In genomic region chr1:223142795-223143759, GRCh38 we compare ENCODE assay signal across 8 cellular contexts. TPM values are rescaled to one million over a fixed set of nuclear protein-coding genes. Genes with fewer than 3 reads are reported as not detected.
DNase-seq lines count a peak whose midpoint lies in the region; TF ChIP-seq lines count a peak whose summit lies in the region.

Gene TLR5 (minus strand): TSS chr1:223143248. CDS start chr1:223113031, 30,217 bp downstream.

- TF ChIP-seq CTCF in GM20000 (IDR thresholded peaks at IDR 0.05; ENCODE audit: extremely low read depth, missing control alignments) = peak; percentile 0

- H3K9ac ChIP-seq in NT2/D1 (ENCODE audit: insufficient read length, low read depth) (peak within 1 kb of the TSS; percentile 87), mucosa of stomach (ENCODE audit: low read length) (peak within 1 kb of the TSS; percentile 76)

- peaks cover 10% of the 10 kb centered on the region for H3K4me1 ChIP-seq in NT2/D1 (ENCODE audit: insufficient read depth, insufficient read length)
- H3K4me1 ChIP-seq in mucosa of stomach (ENCODE audit: control insufficient read depth, insufficient read depth, low read length) = peaks cover 26% of the 10 kb centered on the region

- H3K27me3 ChIP-seq in NT2/D1 (ENCODE audit: insufficient read depth, insufficient read length) = peaks cover 14% of the 10 kb centered on the region
- no peaks in the 10 kb centered on the region for H3K27me3 ChIP-seq in mucosa of stomach (ENCODE audit: control insufficient read depth, insufficient read depth, low read length)

- H3K36me3 ChIP-seq in NT2/D1 (ENCODE audit: insufficient read depth, insufficient read length, low read length) (no peaks in the 10 kb centered on the region), mucosa of stomach (ENCODE audit: control insufficient read depth, insufficient read depth, low read length) (no peaks in the 10 kb centered on the region)

- H3K9me3 ChIP-seq in NT2/D1 (ENCODE audit: insufficient read depth, low read length) (no peaks in the 10 kb centered on the region; the same call in 1 of the 2 replicates), mucosa of stomach (ENCODE audit: control insufficient read depth, low read length) (no peaks in the 10 kb centered on the region)

- no peak within 1 kb of the TSS for H3K27ac ChIP-seq in epithelial cell of prostate

- peak; percentile 88 for DNase-seq in COLO668 (lab: John Stamatoyannopoulos, UW; ENCODE audit: unreplicated experiment)
- peak; percentile 86 for DNase-seq in GM20000 (ENCODE audit: low spot score)
- peak; percentile 68 for DNase-seq in HT-29 (ENCODE audit: low spot score)
- peak; percentile 80 for DNase-seq in NT2/D1 (ENCODE audit: low read depth, low spot score)
- DNase-seq in activated CD8-positive, alpha-beta memory T cell treated with anti-CD3 and anti-CD28 coated beads, Interleukin-2, amount 50 U/mL, for 48 hours = peak; percentile 96
- DNase-seq in epithelial cell of prostate (ENCODE audit: low read depth, low spot score) = peak; percentile 8
- peak; percentile 95 for DNase-seq in stimulated activated CD8-positive, alpha-beta memory T cell treated with anti-CD3 and anti-CD28 coated beads, Interleukin-4, amount 100 ng/mL, for 48 hours

- H3K4me3 ChIP-seq in NT2/D1 (ENCODE audit: insufficient read length, low read depth) = peak within 1 kb of the TSS; percentile 56
- H3K4me3 ChIP-seq in mucosa of stomach (ENCODE audit: low read length) = peak within 1 kb of the TSS; percentile 44

RNA-seq across cellular contexts. Expression of gene TLR5, which starts in this region (rescaled TPM):
- 0.08 and 0.38 TPM in 2 replicates for total RNA-seq in HT-29 (2014; rRNA removed; shearing (Covaris generic))

Comparison
In these comparisons a context has a peak if more than half of its experiments do, and no peak if none do; other contexts are left out.
1. Peak in DNase-seq in HT-29; RNA of the gene not detected or under 1 TPM.
2. DNase-seq: peak in every context shown above with its lines; median percentile 96 in activated CD8-positive, alpha-beta memory T cell treated with anti-CD3 and anti-CD28 coated beads, Interleukin-2, amount 50 U/mL, for 48 hours; 95 in stimulated activated CD8-positive, alpha-beta memory T cell treated with anti-CD3 and anti-CD28 coated beads, Interleukin-4, amount 100 ng/mL, for 48 hours; 88 in COLO668; 86 in GM20000; 80 in NT2/D1; 68 in HT-29; 8 in epithelial cell of prostate.